25 cellular contexts compared by ENCODE assay signal in genomic region chr13:37065893-37066526, GRCh38. TPM values are rescaled to one million over a fixed set of nuclear protein-coding genes. Genes with fewer than 3 reads are reported as not detected.
A peak's percentile ranks its signal among the peaks of the same experiment; 100 is the strongest.
DNase-seq lines count a peak whose midpoint lies in the region; FAIRE-seq and TF ChIP-seq lines count a peak whose summit lies in the region.
"Had no signal": no experiment of that assay in that cellular context is flagged by ENCODE, and none has a peak within 500 bp of the region (broad histone marks: within the 10 kb centered on the region; RNA-seq: fewer than 3 reads in every experiment).

No MANE protein-coding gene starts in this region.

- H2BK5ac ChIP-seq in H1 (ENCODE audit: low read depth, low read length), result no peak overlapping the region

- H3K79me2 ChIP-seq in H1 (ENCODE audit: control insufficient read depth in 1 of 2, insufficient read depth in 2 of 2, low read length in 2 of 2), result no peaks in the 10 kb centered on the region
- no peaks in the 10 kb centered on the region for H3K79me2 ChIP-seq in neural progenitor cell (ENCODE audit: low read depth)

- no peak for TF ChIP-seq EP300 in H1 (IDR thresholded peaks at IDR 0.05; ENCODE audit: borderline replicate concordance in 1 of 2, low read depth in 2 of 2, low read length in 2 of 2)

- no peak overlapping the region for H2BK15ac ChIP-seq in H1 (ENCODE audit: low read length)

- H3K9me3 Mint-ChIP-seq in neural progenitor cell (no peaks in the 10 kb centered on the region), progenitor cell of endocrine pancreas (ENCODE audit: low read depth) (no peaks in the 10 kb centered on the region)
- no peaks in the 10 kb centered on the region for H3K9me3 Mint-ChIP-seq in activated T-cell treated with anti-CD3 and anti-CD28 coated beads, Interleukin-2, amount 50 U/mL, for 24 hours
- H3K9me3 Mint-ChIP-seq: CD4-positive, alpha-beta T cell; HFFc6 had no signal

- H3K36me3 ChIP-seq in H7 (replicated peaks; ENCODE audit: control insufficient read depth, insufficient read depth, low read length) (no peaks in the 10 kb centered on the region), H1 (ENCODE audit: control insufficient read depth in 2 of 4, insufficient read depth in 4 of 4, low read length in 3 of 4) (no peaks in the 10 kb centered on the region), neural progenitor cell (no peaks in the 10 kb centered on the region)
- H3K36me3 ChIP-seq: BLaER1 had no signal

- H3K4me2 ChIP-seq in H1 (ENCODE audit: insufficient read depth in 1 of 2, low read depth in 2 of 2, low read length in 2 of 2) (peak overlapping the region; percentile 17 to 50), neural progenitor cell (no peak overlapping the region)
- H3K4me2 ChIP-seq: BLaER1 had no signal

- no peak overlapping the region for H2BK120ac ChIP-seq in H1 (replicated peaks; ENCODE audit: low read depth, low read length)

- H2BK12ac ChIP-seq in H1 (ENCODE audit: low read depth, low read length), result no peak overlapping the region

- no peak overlapping the region for H3K23ac ChIP-seq in H1 (ENCODE audit: insufficient read length)

- H3K56ac ChIP-seq in H1 (replicated peaks; ENCODE audit: insufficient read length, low read depth, low read length), result no peak overlapping the region

- no peak overlapping the region for H4K5ac ChIP-seq in H1 (ENCODE audit: insufficient read length, low read depth, low read length)

- H3K36me3 Mint-ChIP-seq in neural progenitor cell (no peaks in the 10 kb centered on the region), progenitor cell of endocrine pancreas (ENCODE audit: insufficient read depth) (no peaks in the 10 kb centered on the region)
- H3K36me3 Mint-ChIP-seq in activated T-cell treated with anti-CD3 and anti-CD28 coated beads, Interleukin-2, amount 50 U/mL, for 24 hours (ENCODE audit: low read depth), result no peaks in the 10 kb centered on the region

- CTCF ChIA-PET in H1 (lab: Charles Lee; ENCODE audit: partially characterized antibody), result interaction anchor here (1.7 to 2.0 kb wide), 2 partner anchors 9 to 14 kb away, joined by 4 to 9 read pairs; no protein-coding TSS in a partner anchor

- no peak overlapping the region for H3K18ac ChIP-seq in H1 (ENCODE audit: extremely low read depth, low read length)

- H3K4me3 ChIP-seq in H7 (ENCODE audit: insufficient read depth, low read depth, low read length) (no peak overlapping the region), H1 (ENCODE audit: extremely low read depth in 1 of 4, insufficient read depth in 2 of 4, low read depth in 3 of 4, low read length in 4 of 4) (peak overlapping the region in 2 of 4 experiments; percentile 1 to 5; a peak in 1 of 8 replicates), neural progenitor cell (no peak overlapping the region)
- H3K4me3 ChIP-seq: BLaER1 had no signal

- TF ChIP-seq CTCF in H1 (IDR thresholded peaks at IDR 0.05; ENCODE audit: control extremely low read depth in 1 of 3, insufficient read depth in 1 of 3, low read depth in 1 of 3, low read length in 3 of 3), result no peak
- TF ChIP-seq CTCF in neural progenitor cell (IDR thresholded peaks at IDR 0.05), result no peak
- no peak for TF ChIP-seq CTCF in progenitor cell of endocrine pancreas (IDR thresholded peaks at IDR 0.05; ENCODE audit: unreplicated experiment)

- no peak overlapping the region for H4K91ac ChIP-seq in H1 (replicated peaks; ENCODE audit: insufficient read length, low read length)

- H3K14ac ChIP-seq in H1 (ENCODE audit: insufficient read length), result no peak overlapping the region

- H3K27ac ChIP-seq in H1 (ENCODE audit: low read depth, low read length) (no peak overlapping the region), neural progenitor cell (no peak overlapping the region)
- H3K27ac ChIP-seq: BLaER1 had no signal

- no peak overlapping the region for H4K8ac ChIP-seq in H1 (ENCODE audit: extremely low read depth, insufficient read depth, low read length)

- POLR2A ChIA-PET in H1 (lab: Charles Lee; ENCODE audit: partially characterized antibody), result no interaction called here

- no peaks in the 10 kb centered on the region for H3K9me3 ChIP-seq in H1 (ENCODE audit: insufficient read depth in 2 of 2, low read depth in 1 of 2, low read length in 1 of 2)
- H3K9me3 ChIP-seq in neural progenitor cell (ENCODE audit: low read depth), result no peaks in the 10 kb centered on the region
- H3K9me3 ChIP-seq: BLaER1, Caco-2 had no signal

- H3F3A ChIP-seq in neural progenitor cell (ENCODE audit: low read depth), result no peaks in the 10 kb centered on the region

- DNase-seq in ELF-1 (ENCODE audit: low read depth, low spot score), result peak; percentile 15
- DNase-seq in H7, result peak; percentile 62
- no peak for DNase-seq in H1 (ENCODE audit: low read depth in 1 of 2, low spot score in 2 of 2)
- DNase-seq in neural progenitor cell (ENCODE audit: low spot score), result no peak
- no peak for DNase-seq in progenitor cell of endocrine pancreas (ENCODE audit: low spot score, unreplicated experiment)
- DNase-seq in activated T-cell treated with anti-CD3 and anti-CD28 coated beads, Interleukin-2, amount 50 U/mL, for 24 hours, result no peak
- DNase-seq in NCI-H226, result no peak
- DNase-seq: Caco-2; CD4-positive, alpha-beta T cell; DMS 273 treated with DMSO at 0.1 percent for 48 hours; HFFc6; Karpas-422; NCI-H1417 treated with DMSO at 0.1 percent for 48 hours; NCI-H1930; NCI-H2171; NCI-H446; NCI-H526 treated with DMSO at 0.1 percent for 48 hours; Right ventricle myocardium superior had no signal

- H2AK5ac ChIP-seq in H1 (ENCODE audit: low read depth, low read length), result no peak overlapping the region

- H4K20me1 ChIP-seq in H1 (replicated peaks in 1 of 2; ENCODE audit: control insufficient read depth in 1 of 2, insufficient read depth in 2 of 2, low read length in 2 of 2) (no peaks in the 10 kb centered on the region), neural progenitor cell (ENCODE audit: low read depth) (no peaks in the 10 kb centered on the region)
- H4K20me1 ChIP-seq: BLaER1 had no signal

- H3K23me2 ChIP-seq in H1 (ENCODE audit: low read depth, low read length), result peaks cover 1% of the 10 kb centered on the region; the same call in 1 of the 2 replicates

- no peaks in the 10 kb centered on the region for H3K27me3 ChIP-seq in H7 (ENCODE audit: control insufficient read depth, insufficient read depth, low read length)
- H3K27me3 ChIP-seq in H1 (replicated peaks in 1 of 4; ENCODE audit: control insufficient read depth in 3 of 4, extremely low read depth in 1 of 4, insufficient read depth in 3 of 4, low read length in 3 of 4), result no peaks in the 10 kb centered on the region
- H3K27me3 ChIP-seq in neural progenitor cell, result no peaks in the 10 kb centered on the region
- H3K27me3 ChIP-seq: BLaER1 had no signal

- no peak overlapping the region for H2BK20ac ChIP-seq in H1 (ENCODE audit: low read length)

- no peak for TF ChIP-seq RAD21 in H1 (IDR thresholded peaks at IDR 0.05 in 1 of 2, conservative IDR thresholded peaks at IDR 0.05 in 1 of 2; ENCODE audit: low read depth in 2 of 2, low read length in 2 of 2)

- H3K4me1 Mint-ChIP-seq in neural progenitor cell, result no peaks in the 10 kb centered on the region
- H3K4me1 Mint-ChIP-seq in progenitor cell of endocrine pancreas (ENCODE audit: low read depth), result no peaks in the 10 kb centered on the region
- no peaks in the 10 kb centered on the region for H3K4me1 Mint-ChIP-seq in activated T-cell treated with anti-CD3 and anti-CD28 coated beads, Interleukin-2, amount 50 U/mL, for 24 hours (ENCODE audit: low read depth)

- H3K4ac ChIP-seq in H1 (replicated peaks; ENCODE audit: insufficient read length, low read depth, low read length), result no peak overlapping the region

- TF ChIP-seq POLR2A in H1 (IDR thresholded peaks at IDR 0.05; ENCODE audit: control extremely low read depth in 1 of 2, low read depth in 2 of 2, low read length in 2 of 2), result no peak

- peaks cover 0 to 7% (median 5%) of the 10 kb centered on the region in 4 experiments; a peak in 5 of 7 replicates for H3K4me1 ChIP-seq in H1 (replicated peaks in 1 of 4; ENCODE audit: control insufficient read depth in 3 of 4, insufficient read depth in 4 of 4, low read length in 3 of 4)
- H3K4me1 ChIP-seq in neural progenitor cell, result no peaks in the 10 kb centered on the region
- H3K4me1 ChIP-seq: Caco-2 had no signal

- no peak overlapping the region for H3K27ac Mint-ChIP-seq in neural progenitor cell
- no peak overlapping the region for H3K27ac Mint-ChIP-seq in progenitor cell of endocrine pancreas
- H3K27ac Mint-ChIP-seq in activated T-cell treated with anti-CD3 and anti-CD28 coated beads, Interleukin-2, amount 50 U/mL, for 24 hours, result no peak overlapping the region
- H3K27ac Mint-ChIP-seq: CD4-positive, alpha-beta T cell; HFFc6 had no signal

- 55% methylated on average over 6 of the region's 6 CpGs; no CpG with 5 or more reads in 1 of the 2 experiments for WGBS in H1 (ENCODE audit: extremely low coverage in 1 of 2, insufficient coverage in 1 of 2, insufficient read length in 1 of 2, insufficient replicate concordance in 2 of 2, low coverage in 1 of 2, low lambda C conversion rate in 2 of 2, missing lambda C conversion rate in 1 of 2), 2 experiments

- H3K27me3 Mint-ChIP-seq in neural progenitor cell (ENCODE audit: insufficient read depth, low read depth) (no peaks in the 10 kb centered on the region), progenitor cell of endocrine pancreas (no peaks in the 10 kb centered on the region)
- H3K27me3 Mint-ChIP-seq in activated T-cell treated with anti-CD3 and anti-CD28 coated beads, Interleukin-2, amount 50 U/mL, for 24 hours, result peaks cover 5% of the 10 kb centered on the region

- FAIRE-seq in H1 (lab: Jason Lieb, UNC), result peak; percentile 89
- FAIRE-seq: G401.6, GM12892 had no signal

- H3K79me1 ChIP-seq in H1 (ENCODE audit: low read depth, low read length), result no peaks in the 10 kb centered on the region

- H3K9ac ChIP-seq in H1 (replicated peaks in 1 of 4; ENCODE audit: extremely low read depth in 1 of 4, low read depth in 3 of 4, low read length in 3 of 4) (no peak overlapping the region), neural progenitor cell (no peak overlapping the region)
- H3K9ac ChIP-seq: BLaER1 had no signal

- no peak overlapping the region for H3K4me3 Mint-ChIP-seq in neural progenitor cell
- H3K4me3 Mint-ChIP-seq in progenitor cell of endocrine pancreas (ENCODE audit: low read depth), result no peak overlapping the region
- no peak overlapping the region for H3K4me3 Mint-ChIP-seq in activated T-cell treated with anti-CD3 and anti-CD28 coated beads, Interleukin-2, amount 50 U/mL, for 24 hours
- H3K4me3 Mint-ChIP-seq: CD4-positive, alpha-beta T cell; HFFc6 had no signal

- peak overlapping the region; percentile 36; the same call in 1 of the 2 replicates for H2AFZ ChIP-seq in H1 (ENCODE audit: low read length)
- H2AFZ ChIP-seq in neural progenitor cell (replicated peaks), result peak overlapping the region; percentile 17

RNA-seq across cellular contexts. Expression of gene SUPT20H, which starts 6.5 kb away (rescaled TPM):
- total RNA-seq in H7 (2014; rRNA removed; shearing (Covaris generic)), result 65.1 and 75.7 TPM in 2 replicates
- total RNA-seq in H1 (2021; fragmentation: NEBNext Ultra II Directional; extraction: Animal tissue kit (Norgen Biotek cat#: 25700)), result 64.5 and 75.1 TPM in 2 replicates
- 36.0 and 69.2 TPM in 2 replicates for polyA plus RNA-seq in H1 (2011; rRNA removed)
- polyA plus RNA-seq in H1 (2011; cell fraction: cytosol; rRNA removed), result 58.5 TPM
- 50.3 TPM for polyA plus RNA-seq in H1 (2011; cell fraction: nucleus; rRNA removed)
- polyA plus RNA-seq in H1 (2012, experiment 1 of 2), result 51.1 to 70.0 TPM (median 54.3 TPM) in 4 replicates
- polyA plus RNA-seq in H1 (2012, experiment 2 of 2), result 3.0 TPM
- 95.9 TPM for polyA plus RNA-seq in H1 (2013, experiment 1 of 2)
- polyA plus RNA-seq in H1 (2013, experiment 2 of 2), result 93.6 TPM
- polyA minus RNA-seq in H1 (2011; rRNA and poly(A)+ RNA removed), result 85.1 and 91.6 TPM in 2 replicates
- polyA minus RNA-seq in H1 (2011; cell fraction: cytosol; rRNA and poly(A)+ RNA removed), result 35.4 TPM
- 153 TPM for polyA minus RNA-seq in H1 (2011; cell fraction: nucleus; rRNA and poly(A)+ RNA removed)
- 64.5 and 88.2 TPM in 2 replicates for total RNA-seq in neural progenitor cell (ENCODE audit: low replicate concordance)
- 108 and 116 TPM in 2 replicates for total RNA-seq in progenitor cell of endocrine pancreas

RNA-seq across cellular contexts. Expression of gene CSNK1A1L, which starts 39.5 kb away (rescaled TPM):
- not detected in 2 replicates for total RNA-seq in H7 (2014; rRNA removed; shearing (Covaris generic))
- total RNA-seq in H1 (2021; fragmentation: NEBNext Ultra II Directional; extraction: Animal tissue kit (Norgen Biotek cat#: 25700)), result not detected in 2 replicates
- not detected in 2 replicates for polyA plus RNA-seq in H1 (2011; rRNA removed)
- not detected for polyA plus RNA-seq in H1 (2011; cell fraction: cytosol; rRNA removed)
- polyA plus RNA-seq in H1 (2011; cell fraction: nucleus; rRNA removed), result not detected
- not detected in 4 replicates for polyA plus RNA-seq in H1 (2012, experiment 1 of 2)
- polyA plus RNA-seq in H1 (2012, experiment 2 of 2), result not detected
- not detected for polyA plus RNA-seq in H1 (2013, experiment 1 of 2)
- not detected for polyA plus RNA-seq in H1 (2013, experiment 2 of 2)
- polyA minus RNA-seq in H1 (2011; rRNA and poly(A)+ RNA removed), result not detected in 2 replicates
- not detected for polyA minus RNA-seq in H1 (2011; cell fraction: cytosol; rRNA and poly(A)+ RNA removed)
- not detected for polyA minus RNA-seq in H1 (2011; cell fraction: nucleus; rRNA and poly(A)+ RNA removed)
- total RNA-seq in neural progenitor cell (ENCODE audit: low replicate concordance), result not detected in 2 replicates
- not detected in 2 replicates for total RNA-seq in progenitor cell of endocrine pancreas
- total RNA-seq: Caco-2; CD4-positive, alpha-beta T cell; H4; HFFc6; M059J; Right ventricle myocardium superior; SK-MEL-5; T-helper 1 cell treated with Interleukin-12 subunit alpha and Interleukin-12 subunit beta and Interleukin-4 antibody, amounts not matched to agents 30 ng/mL and 1 ng/mL, for 36 hours had no signal

Comparison
In these comparisons a context has a peak if more than half of its experiments do, and no peak if none do; other contexts are left out.
1. DNase-seq: peak in ELF-1 (single experiment) and H7 (single experiment); none in H1 (0 of 2), neural progenitor cell (single experiment), progenitor cell of endocrine pancreas (single experiment), activated T-cell treated with anti-CD3 and anti-CD28 coated beads, Interleukin-2, amount 50 U/mL, for 24 hours (single experiment) and NCI-H226 (single experiment).